Comparison of ENCODE assay signal across 8 cellular contexts in the genomic region with DNA sequence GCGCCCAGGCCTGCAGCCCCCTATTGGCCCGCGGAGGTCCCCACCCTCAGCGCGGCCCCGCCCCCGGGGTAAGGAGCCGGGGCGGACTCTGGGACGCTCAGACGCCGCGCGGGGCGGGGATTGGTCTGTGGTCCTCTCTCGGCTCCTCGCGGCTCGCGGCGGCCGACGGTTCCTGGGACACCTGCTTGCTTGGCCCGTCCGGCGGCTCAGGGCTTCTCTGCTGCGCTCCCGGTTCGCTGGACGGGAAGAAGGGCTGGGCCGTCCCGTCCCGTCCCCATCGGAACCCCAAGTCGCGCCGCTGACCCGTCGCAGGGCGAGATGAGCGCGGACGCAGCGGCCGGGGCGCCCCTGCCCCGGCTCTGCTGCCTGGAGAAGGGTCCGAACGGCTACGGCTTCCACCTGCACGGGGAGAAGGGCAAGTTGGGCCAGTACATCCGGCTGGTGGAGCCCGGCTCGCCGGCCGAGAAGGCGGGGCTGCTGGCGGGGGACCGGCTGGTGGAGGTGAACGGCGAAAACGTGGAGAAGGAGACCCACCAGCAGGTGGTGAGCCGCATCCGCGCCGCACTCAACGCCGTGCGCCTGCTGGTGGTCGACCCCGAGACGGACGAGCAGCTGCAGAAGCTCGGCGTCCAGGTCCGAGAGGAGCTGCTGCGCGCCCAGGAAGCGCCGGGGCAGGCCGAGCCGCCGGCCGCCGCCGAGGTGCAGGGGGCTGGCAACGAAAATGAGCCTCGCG. TPM values are rescaled to one million over a fixed set of nuclear protein-coding genes. Genes with fewer than 3 reads are reported as not detected.
A peak's percentile ranks its signal among the peaks of the same experiment; 100 is the strongest.
DNase-seq lines count a peak whose midpoint lies in the region; ATAC-seq and TF ChIP-seq lines count a peak whose summit lies in the region.

NHERF1 (plus strand) TSS at position 100 of the 733 bp plus-strand sequence; CDS start at position 319, 219 bp downstream.

- H3K4me1 Mint-ChIP-seq in activated CD4-positive, alpha-beta T cell treated with anti-CD3 and anti-CD28 coated beads, Interleukin-2, amount 10 ng/mL, durations not matched to agents 24 days and 14 days: peaks cover 60% of the 10 kb centered on the region
- H3K4me1 Mint-ChIP-seq in dendritic cell treated with granulocyte-macrophage colony-stimulating factor and Interleukin-4, amounts not matched to agents 40 ng/mL and 50 ng/mL, for 4 days (ENCODE audit: low read depth): peaks cover 74% of the 10 kb centered on the region

- WGBS in liver: under 1% methylated on average over 89 of the region's 89 CpGs

- H3K27me3 Mint-ChIP-seq in activated CD4-positive, alpha-beta T cell treated with anti-CD3 and anti-CD28 coated beads, Interleukin-2, amount 10 ng/mL, durations not matched to agents 24 days and 14 days: no peaks in the 10 kb centered on the region
- no peaks in the 10 kb centered on the region for H3K27me3 Mint-ChIP-seq in dendritic cell treated with granulocyte-macrophage colony-stimulating factor and Interleukin-4, amounts not matched to agents 40 ng/mL and 50 ng/mL, for 4 days

- POLR2A ChIA-PET in AG04449 (lab: Yijun Ruan, JAX): interaction anchor here (0.8 to 2.5 kb wide), 2 partner anchors 12 to 25 kb away, joined by 3 to 10 read pairs; no protein-coding TSS in a partner anchor

- DNase-seq in AG04449 (ENCODE audit: low read depth, low spot score) (peak; percentile 38), NCI-H2227 treated with DMSO at 0.1 percent for 48 hours (lab: John Stamatoyannopoulos, UW) (peak; percentile 94)
- DNase-seq in activated CD4-positive, alpha-beta T cell treated with anti-CD3 and anti-CD28 coated beads, Interleukin-2, amount 10 ng/mL, durations not matched to agents 24 days and 14 days: peak; percentile 99
- DNase-seq in stimulated activated CD4-positive, alpha-beta T cell treated with anti-CD3 and anti-CD28 coated beads, Interleukin-4, amount 100 ng/mL, for 1 hour: peak; percentile 95

- intact Hi-C loops in activated CD4-positive, alpha-beta T cell treated with anti-CD3 and anti-CD28 coated beads, Interleukin-2, amount 10 ng/mL, durations not matched to agents 24 days and 14 days (cut with micrococcal nuclease): loop anchor here (1.0 to 10.0 kb wide), 4 partner anchors 10 to 464 kb away; partner anchors contain the start of gene NAT9
- intact Hi-C loops in dendritic cell treated with granulocyte-macrophage colony-stimulating factor and Interleukin-4, amounts not matched to agents 40 ng/mL and 50 ng/mL, for 4 days (cut with micrococcal nuclease): loop anchor here (2.0 kb wide), 1 partner anchor 32 kb away; no protein-coding TSS in a partner anchor

- ATAC-seq in GM18861 (IDR thresholded peaks at IDR 0.05; ENCODE audit: unreplicated experiment) (peak; percentile 78), HG03097 (IDR thresholded peaks at IDR 0.05; ENCODE audit: low FRiP score, unreplicated experiment) (peak; percentile 77)

- peak in 1 of 2 donors; percentile 17 for TF ChIP-seq RAD21 in liver (IDR thresholded peaks at IDR 0.05)

- peak within 1 kb of the TSS; percentile 97 for H3K4me3 Mint-ChIP-seq in activated CD4-positive, alpha-beta T cell treated with anti-CD3 and anti-CD28 coated beads, Interleukin-2, amount 10 ng/mL, durations not matched to agents 24 days and 14 days
- H3K4me3 Mint-ChIP-seq in dendritic cell treated with granulocyte-macrophage colony-stimulating factor and Interleukin-4, amounts not matched to agents 40 ng/mL and 50 ng/mL, for 4 days: peak within 1 kb of the TSS; percentile 94

- H3K36me3 Mint-ChIP-seq in activated CD4-positive, alpha-beta T cell treated with anti-CD3 and anti-CD28 coated beads, Interleukin-2, amount 10 ng/mL, durations not matched to agents 24 days and 14 days (ENCODE audit: low read depth): peaks cover 33% of the 10 kb centered on the region
- H3K36me3 Mint-ChIP-seq in dendritic cell treated with granulocyte-macrophage colony-stimulating factor and Interleukin-4, amounts not matched to agents 40 ng/mL and 50 ng/mL, for 4 days (ENCODE audit: low read depth): peaks cover 26% of the 10 kb centered on the region

- TF ChIP-seq CTCF in AG04449 (IDR thresholded peaks at IDR 0.05; ENCODE audit: insufficient read depth, low read length, missing control alignments) (peak; percentile 18), liver (IDR thresholded peaks at IDR 0.05; ENCODE audit: low read depth, low read length, missing input control) (no peak)

- H3K9me3 Mint-ChIP-seq in activated CD4-positive, alpha-beta T cell treated with anti-CD3 and anti-CD28 coated beads, Interleukin-2, amount 10 ng/mL, durations not matched to agents 24 days and 14 days: no peaks in the 10 kb centered on the region
- no peaks in the 10 kb centered on the region for H3K9me3 Mint-ChIP-seq in dendritic cell treated with granulocyte-macrophage colony-stimulating factor and Interleukin-4, amounts not matched to agents 40 ng/mL and 50 ng/mL, for 4 days

- H3K9ac ChIP-seq in liver (ENCODE audit: low read depth in 1 of 2, low read length in 2 of 2): peak within 1 kb of the TSS; percentile 77 to 95

- H3K27ac ChIP-seq in liver (ENCODE audit: low read depth in 1 of 2, low read length in 2 of 2): peak within 1 kb of the TSS; percentile 83 to 89

- H3K27me3 ChIP-seq in liver (ENCODE audit: control insufficient read depth in 4 of 4, insufficient read depth in 4 of 4, low read length in 3 of 4): no peaks in the 10 kb centered on the region

- H3K4me3 ChIP-seq in AG04449 (ENCODE audit: low read depth, low read length) (peak within 1 kb of the TSS; percentile 76), liver (ENCODE audit: low read depth in 1 of 3, low read length in 3 of 3) (peak within 1 kb of the TSS; percentile 76 to 96 (median 94))

- H3K36me3 ChIP-seq in liver (ENCODE audit: control insufficient read depth in 4 of 4, insufficient read depth in 3 of 4, low read depth in 1 of 4, low read length in 3 of 4): no peaks in the 10 kb centered on the region

- H3K4me1 ChIP-seq in liver (ENCODE audit: control insufficient read depth in 4 of 4, insufficient read depth in 4 of 4, low read length in 3 of 4): peaks cover 21 to 59% (median 41%) of the 10 kb centered on the region in 4 donors

- H3K27ac Mint-ChIP-seq in activated CD4-positive, alpha-beta T cell treated with anti-CD3 and anti-CD28 coated beads, Interleukin-2, amount 10 ng/mL, durations not matched to agents 24 days and 14 days: peak within 1 kb of the TSS; percentile 93
- H3K27ac Mint-ChIP-seq in dendritic cell treated with granulocyte-macrophage colony-stimulating factor and Interleukin-4, amounts not matched to agents 40 ng/mL and 50 ng/mL, for 4 days: peak within 1 kb of the TSS; percentile 79

- CTCF ChIA-PET in AG04449 (lab: Yijun Ruan, JAX): interaction anchor here (0.7 to 4.7 kb wide), 12 partner anchors 11 to 121 kb away, joined by 3 to 185 read pairs (median 8); partner anchors contain the start of genes GRIN2C, NAT9 and RAB37

- H3K9me3 ChIP-seq in liver (ENCODE audit: control insufficient read depth in 4 of 4, low read length in 3 of 4): no peaks in the 10 kb centered on the region

TF ChIP-seq in liver, 16 proteins besides CTCF, POLR2A, EP300 and RAD21 (continues in another document):
- TF ChIP-seq HNF4G (IDR thresholded peaks at IDR 0.05): no peak
- TF ChIP-seq, protein P1, sequence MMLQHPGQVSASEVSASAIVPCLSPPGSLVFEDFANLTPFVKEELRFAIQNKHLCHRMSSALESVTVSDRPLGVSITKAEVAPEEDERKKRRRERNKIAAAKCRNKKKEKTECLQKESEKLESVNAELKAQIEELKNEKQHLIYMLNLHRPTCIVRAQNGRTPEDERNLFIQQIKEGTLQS (IDR thresholded peaks at IDR 0.05): no peak
- no peak for TF ChIP-seq EGR1 (IDR thresholded peaks at IDR 0.05; ENCODE audit: low read depth in 2 of 2)
- peak; percentile 80 for TF ChIP-seq REST (IDR thresholded peaks at IDR 0.05)
- peak; percentile 34 for TF ChIP-seq SP1 (IDR thresholded peaks at IDR 0.05)
- TF ChIP-seq ZBTB33 (IDR thresholded peaks at IDR 0.05): no peak

RNA-seq across cellular contexts. Expression of gene NHERF1, which starts in this region (rescaled TPM):
- total RNA-seq in activated CD4-positive, alpha-beta T cell treated with anti-CD3 and anti-CD28 coated beads, Interleukin-2, amount 10 ng/mL, durations not matched to agents 24 days and 14 days: 134 and 138 TPM in 2 replicates
- total RNA-seq in liver: 10 to 100 TPM; 38.1 to 84.1 TPM
- 100 to 1,000 TPM; 105 to 160 TPM for polyA plus RNA-seq in liver

Comparison
In these comparisons a context has a peak if more than half of its experiments do, and no peak if none do; other contexts are left out.
1. Peak in every context shown above with its lines: DNase-seq, ATAC-seq, H3K4me3 ChIP-seq and H3K27ac ChIP-seq.
2. DNase-seq: peak in every context shown above with its lines; median percentile 99 in activated CD4-positive, alpha-beta T cell treated with anti-CD3 and anti-CD28 coated beads, Interleukin-2, amount 10 ng/mL, durations not matched to agents 24 days and 14 days; 95 in stimulated activated CD4-positive, alpha-beta T cell treated with anti-CD3 and anti-CD28 coated beads, Interleukin-4, amount 100 ng/mL, for 1 hour; 94 in NCI-H2227 treated with DMSO at 0.1 percent for 48 hours; 38 in AG04449.